Comparison of ENCODE assay signal across 7 cellular contexts in the genomic region with DNA sequence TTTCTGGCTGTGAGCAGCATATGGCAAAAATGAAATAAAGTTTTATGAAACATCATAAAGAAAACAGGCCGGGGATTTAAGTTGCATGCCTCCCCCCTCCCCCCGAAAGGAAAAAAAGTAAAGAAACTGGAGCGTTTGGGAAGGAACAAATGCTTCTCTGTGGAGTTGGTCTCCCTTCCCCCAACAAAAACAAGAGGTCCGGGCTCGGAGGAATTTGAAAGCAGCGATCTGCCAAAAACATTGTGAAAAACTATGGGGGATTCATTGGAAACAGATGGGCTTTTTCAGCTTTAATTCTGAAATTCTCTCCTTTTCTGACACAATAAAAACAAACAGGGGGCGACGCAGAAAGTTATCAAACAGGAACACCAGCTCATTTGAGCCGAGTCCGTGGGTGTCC. TPM values are rescaled to one million over a fixed set of nuclear protein-coding genes. Genes with fewer than 3 reads are reported as not detected.
A peak's percentile ranks its signal among the peaks of the same experiment; 100 is the strongest.
DNase-seq lines count a peak whose midpoint lies in the region; ATAC-seq and TF ChIP-seq lines count a peak whose summit lies in the region.

No MANE protein-coding gene starts in this region.

- peak in 1 of 2 donors; percentile 31 for TF ChIP-seq POLR2A in suprapubic skin (IDR thresholded peaks at IDR 0.05)

- peaks cover 0 to 5% (median 4%) of the 10 kb centered on the region in 3 donors for H3K4me1 Mint-ChIP-seq in IgD-negative memory B cell

- peak overlapping the region; percentile 51 to 52 for H3K4me3 ChIP-seq in left lung
- H3K4me3 ChIP-seq in suprapubic skin, result peak overlapping the region; percentile 72

- no peak for TF ChIP-seq EP300 in suprapubic skin (IDR thresholded peaks at IDR 0.05)

- peak overlapping the region in 3 of 4 donors; percentile 61 to 76 (median 73) for H3K4me3 Mint-ChIP-seq in IgD-negative memory B cell

- peaks cover 50% of the 10 kb centered on the region for H3K27me3 Mint-ChIP-seq in IgD-negative memory B cell

- no peaks in the 10 kb centered on the region for H3K36me3 ChIP-seq in left lung
- H3K36me3 ChIP-seq in suprapubic skin, result no peaks in the 10 kb centered on the region

- H3K4me1 ChIP-seq in left lung, result peaks cover 0 to 20% of the 10 kb centered on the region in 2 donors
- H3K4me1 ChIP-seq in suprapubic skin, result peaks cover 49% of the 10 kb centered on the region

- DNase-seq in brain pericyte (ENCODE audit: low read depth, low spot score), result peak; percentile 56
- no peak for DNase-seq in left lung
- DNase-seq in suprapubic skin (ENCODE audit: low spot score in 2 of 2), result peak in 1 of 2 donors; percentile 62

- H3K27me3 ChIP-seq in left lung (peaks cover 14 to 72% of the 10 kb centered on the region in 2 donors), suprapubic skin (peaks cover 12% of the 10 kb centered on the region)

- H3K27ac ChIP-seq in left lung (no peak overlapping the region), suprapubic skin (peak overlapping the region; percentile 93)

- WGBS in suprapubic skin, result 2% methylated on average over 10 of the region's 10 CpGs

- peak; percentile 25 for ATAC-seq in left lung
- ATAC-seq in HG03135 (IDR thresholded peaks at IDR 0.05; ENCODE audit: unreplicated experiment), result no peak
- no peak for ATAC-seq in HG03039 (IDR thresholded peaks at IDR 0.05; ENCODE audit: unreplicated experiment)
- ATAC-seq in GM21717 (IDR thresholded peaks at IDR 0.05; ENCODE audit: unreplicated experiment), result no peak

- peaks cover 2% of the 10 kb centered on the region for H3K36me3 Mint-ChIP-seq in IgD-negative memory B cell

- H3K9me3 ChIP-seq in left lung, result no peaks in the 10 kb centered on the region
- H3K9me3 ChIP-seq in suprapubic skin, result no peaks in the 10 kb centered on the region

- H3K27ac Mint-ChIP-seq in IgD-negative memory B cell, result no peak overlapping the region

- H3K9me3 Mint-ChIP-seq in IgD-negative memory B cell, result no peaks in the 10 kb centered on the region

- intact Hi-C loops in left lung (cut with DNase I), result no loop called here

- TF ChIP-seq CTCF in left lung (IDR thresholded peaks at IDR 0.05), result no peak
- TF ChIP-seq CTCF in suprapubic skin (IDR thresholded peaks at IDR 0.05), result no peak

RNA-seq across cellular contexts. Expression of gene RGMA, which starts 17.0 kb away (rescaled TPM):
- polyA plus RNA-seq in IgD-negative memory B cell, result not detected
- 1 to 10 TPM; 4.6 to 5.7 TPM for total RNA-seq in left lung
- total RNA-seq in suprapubic skin, result 10 to 100 TPM; 11.1 to 18.7 (median 15.6) TPM
